ENCODE assay signal across 13 cellular contexts in genomic region chr9:136329211-136329627, GRCh38. TPM values are rescaled to one million over a fixed set of nuclear protein-coding genes. Genes with fewer than 3 reads are reported as not detected.
A peak's percentile ranks its signal among the peaks of the same experiment; 100 is the strongest.
DNase-seq lines count a peak whose midpoint lies in the region; ATAC-seq and TF ChIP-seq lines count a peak whose summit lies in the region.
"Had no signal": no experiment of that assay in that cellular context is flagged by ENCODE, and none has a peak within 500 bp of the region (broad histone marks: within the 10 kb centered on the region; RNA-seq: fewer than 3 reads in every experiment).

No MANE protein-coding gene starts in this region.

- ATAC-seq in DND-41 (ENCODE audit: insufficient read depth, low read depth) (no peak), sciatic nerve (peak; percentile 0)

- peaks cover 21% of the 10 kb centered on the region for H3K4me1 ChIP-seq in DND-41 (ENCODE audit: insufficient read depth, low read length)
- peaks cover 4% of the 10 kb centered on the region; the same call in 1 of the 2 replicates for H3K4me1 ChIP-seq in H9 (ENCODE audit: insufficient read depth, low read length)

- no peaks in the 10 kb centered on the region for H3K36me3 ChIP-seq in DND-41 (ENCODE audit: insufficient read depth, low read length)
- H3K36me3 ChIP-seq: neutrophil had no signal

- H3K18ac ChIP-seq in H9 (ENCODE audit: insufficient read length, low read depth, low read length), result no peak overlapping the region

- no peaks in the 10 kb centered on the region for H3K23me2 ChIP-seq in H9 (ENCODE audit: insufficient read length, low read depth, low read length, poor library complexity, severe bottlenecking)

- no peaks in the 10 kb centered on the region for H3K9me3 Mint-ChIP-seq in H9

- no peak overlapping the region for H2BK15ac ChIP-seq in H9 (ENCODE audit: low read depth, low read length)

- no peak overlapping the region for H2BK5ac ChIP-seq in H9 (ENCODE audit: insufficient read length, low read length)

- H3K27ac ChIP-seq in DND-41 (ENCODE audit: low read length) (no peak overlapping the region), VCaP (peak overlapping the region; percentile 84), H9 (ENCODE audit: insufficient read length, low read depth, low read length) (no peak overlapping the region)
- H3K27ac ChIP-seq: KMS-11, neutrophil had no signal

- H3K4ac ChIP-seq in H9 (ENCODE audit: low read depth, low read length), result no peak overlapping the region

- H4K20me1 ChIP-seq in DND-41 (ENCODE audit: insufficient read depth, low read length) (peaks cover 19% of the 10 kb centered on the region; the same call in 1 of the 2 replicates), H9 (ENCODE audit: control insufficient read depth, insufficient read depth, insufficient read length) (no peaks in the 10 kb centered on the region)

- H3T11ph ChIP-seq in H9 (ENCODE audit: low read length), result no peak overlapping the region

- H4K8ac ChIP-seq in H9 (replicated peaks; ENCODE audit: insufficient read length, low read depth, low read length), result no peak overlapping the region

- H3K27ac Mint-ChIP-seq in H9, result no peak overlapping the region; a peak in 1 of 7 replicates

- no peak overlapping the region for H2BK20ac ChIP-seq in H9 (ENCODE audit: low read depth, low read length, poor library complexity, severe bottlenecking)

- H3K27me3 ChIP-seq in DND-41 (ENCODE audit: insufficient read depth, low read length, poor library complexity) (peaks cover 9% of the 10 kb centered on the region), H9 (ENCODE audit: insufficient read depth, low read length) (no peaks in the 10 kb centered on the region)

- H3K4me3 ChIP-seq in DND-41 (ENCODE audit: low read depth in 1 of 2, low read length in 2 of 2), result no peak overlapping the region; a peak in 1 of 4 replicates
- H3K4me3 ChIP-seq in fibroblast of the aortic adventitia (ENCODE audit: low read depth, low read length), result peak overlapping the region; percentile 86

- H3K4me2 ChIP-seq in DND-41 (ENCODE audit: insufficient read depth, low read length) (peak overlapping the region; percentile 77), H9 (ENCODE audit: insufficient read depth, insufficient read length, low read length) (no peak overlapping the region)
- H3K4me2 ChIP-seq: KMS-11 had no signal

- TF ChIP-seq CTCF in DND-41 (IDR thresholded peaks at IDR 0.05; ENCODE audit: borderline replicate concordance, extremely low read depth, low read length, poor library complexity, severe bottlenecking) (no peak), VCaP (conservative IDR thresholded peaks at IDR 0.05) (no peak), fibroblast of the aortic adventitia (IDR thresholded peaks at IDR 0.05; ENCODE audit: insufficient read depth, low read length) (no peak), H9 (conservative IDR thresholded peaks at IDR 0.05) (no peak)

- H2BK120ac ChIP-seq in H9 (ENCODE audit: low read depth, low read length, poor library complexity, severe bottlenecking), result no peak overlapping the region

- H3K79me2 ChIP-seq in DND-41 (ENCODE audit: insufficient read depth, low read length) (no peaks in the 10 kb centered on the region), H9 (ENCODE audit: insufficient read depth, low read length) (peaks cover 2% of the 10 kb centered on the region; the same call in 1 of the 2 replicates)

- H3K4me1 Mint-ChIP-seq in H9, result peaks cover 9 to 11% of the 10 kb centered on the region in 2 experiments

- no peak overlapping the region for H3K14ac ChIP-seq in H9 (ENCODE audit: insufficient read depth, low read length)

- H3K56ac ChIP-seq in H9 (ENCODE audit: insufficient read length, low read depth, low read length), result no peak overlapping the region

- DNase-seq in DND-41, result no peak
- peak; percentile 28 for DNase-seq in fibroblast of the aortic adventitia (ENCODE audit: low read depth)
- DNase-seq in sciatic nerve (ENCODE audit: low spot score), result no peak
- no peak for DNase-seq in LoVo (ENCODE audit: low spot score)
- no peak for DNase-seq in HPDE6-E6E7 (ENCODE audit: extremely low spot score)
- DNase-seq in hypothalamus (lab: John Stamatoyannopoulos, UW), result no peak
- no peak for DNase-seq in H9
- DNase-seq: cortex of kidney, NCI-H510A had no signal

- H3K4me3 Mint-ChIP-seq in H9, result peak overlapping the region in 1 of 2 experiments; percentile 52; a peak in 1 of 5 replicates

- H2AFZ ChIP-seq in DND-41 (ENCODE audit: low read depth, low read length) (no peak overlapping the region), H9 (ENCODE audit: low read length) (no peak overlapping the region)

- no peak overlapping the region for H3K23ac ChIP-seq in H9 (ENCODE audit: insufficient read length, low read depth, low read length)

- H4K5ac ChIP-seq in H9 (ENCODE audit: insufficient read length, low read depth, low read length), result no peak overlapping the region

- H2AK5ac ChIP-seq in H9 (ENCODE audit: insufficient read length, low read length), result no peak overlapping the region

- H3K79me1 ChIP-seq in H9 (ENCODE audit: insufficient read depth, low read depth, low read length, poor library complexity, severe bottlenecking), result peaks cover 2% of the 10 kb centered on the region

- H3K9me3 ChIP-seq in DND-41 (ENCODE audit: insufficient read depth, low read length, severe bottlenecking), result no peaks in the 10 kb centered on the region
- H3K9me3 ChIP-seq in H9 (ENCODE audit: control insufficient read depth, low read depth, low read length), result no peaks in the 10 kb centered on the region
- H3K9me3 ChIP-seq: neutrophil had no signal

- no peaks in the 10 kb centered on the region; a peak in 1 of 7 replicates for H3K36me3 Mint-ChIP-seq in H9 (ENCODE audit: insufficient read depth in 1 of 3, low read depth in 3 of 3)

- H4K91ac ChIP-seq in H9 (ENCODE audit: insufficient read length, low read depth, low read length), result no peak overlapping the region

- H2BK12ac ChIP-seq in H9 (ENCODE audit: insufficient read length, low read depth, low read length), result no peak overlapping the region

- no peaks in the 10 kb centered on the region for H3K27me3 Mint-ChIP-seq in H9 (ENCODE audit: low read depth)

- no CpG with 5 or more reads among the region's 19 CpGs for WGBS in H9 (ENCODE audit: extremely low coverage, insufficient read length, low lambda C conversion rate)

- peak overlapping the region; percentile 62; the same call in 1 of the 2 replicates for H3K9ac ChIP-seq in DND-41 (ENCODE audit: low read depth, low read length)
- no peak overlapping the region for H3K9ac ChIP-seq in H9 (ENCODE audit: extremely low read depth, insufficient read length, low read length)
- H3K9ac ChIP-seq: KMS-11 had no signal

- intact Hi-C loops in sciatic nerve (cut with DNase I), result no loop called here

RNA-seq across cellular contexts. Expression of gene GPSM1, which starts 1.9 kb away (rescaled TPM):
- total RNA-seq in fibroblast of the aortic adventitia (ENCODE audit: low replicate concordance), result 25.9 and 48.5 TPM in 2 replicates
- total RNA-seq in sciatic nerve, result 43.7 TPM
- total RNA-seq in H9 (2021), result 22.1 and 24.7 TPM in 2 replicates

RNA-seq across cellular contexts. Expression of gene CCDC187, which starts 25.3 kb away (rescaled TPM):
- under 0.01 TPM in 1 of 2 replicates, not detected in the other for total RNA-seq in fibroblast of the aortic adventitia (ENCODE audit: low replicate concordance)
- 0.13 TPM for total RNA-seq in sciatic nerve
- total RNA-seq in H9 (2021), result 0.07 and 0.09 TPM in 2 replicates
- total RNA-seq: T-helper 1 cell treated with Interleukin-12 subunit alpha and Interleukin-12 subunit beta and Interleukin-4 antibody, amounts not matched to agents 30 ng/mL and 1 ng/mL, for 36 hours had no signal

RNA-seq across cellular contexts. Expression of gene DNLZ, which starts 34.3 kb away (rescaled TPM):
- total RNA-seq in fibroblast of the aortic adventitia (ENCODE audit: low replicate concordance), result 5.2 and 6.1 TPM in 2 replicates
- 24.6 TPM for total RNA-seq in sciatic nerve
- total RNA-seq in H9 (2021), result 22.3 and 24.8 TPM in 2 replicates

RNA-seq across cellular contexts. Expression of gene CARD9, which starts 44.2 kb away (rescaled TPM):
- 1.1 and 1.4 TPM in 2 replicates for total RNA-seq in fibroblast of the aortic adventitia (ENCODE audit: low replicate concordance)
- 4.0 TPM for total RNA-seq in sciatic nerve
- total RNA-seq in H9 (2021), result 5.5 and 5.6 TPM in 2 replicates
